In genomic region chr1:156681196-156681595, GRCh38 we compare ENCODE assay signal across 27 cellular contexts. TPM values are rescaled to one million over a fixed set of nuclear protein-coding genes. Genes with fewer than 3 reads are reported as not detected.
"Had no signal": no experiment of that assay in that cellular context is flagged by ENCODE, and none has a peak within 500 bp of the region (broad histone marks: within the 10 kb centered on the region; RNA-seq: fewer than 3 reads in every experiment).

No MANE protein-coding gene starts in this region.

- H3K4me3 ChIP-seq: colonic mucosa, esophagus squamous epithelium, gastrocnemius medialis, heart right ventricle, left ventricle myocardium inferior, lower lobe of right lung, mucosa of descending colon had no signal

- H3K27me3 ChIP-seq: gastrocnemius medialis had no signal

- H3K9me3 ChIP-seq: colonic mucosa, esophagus squamous epithelium, gastrocnemius medialis, heart right ventricle, left ventricle myocardium inferior, lower lobe of right lung, mucosa of descending colon had no signal

- ATAC-seq: effector memory CD8-positive, alpha-beta T cell; esophagus mucosa; gastrocnemius medialis; heart right ventricle; left colon; left lobe of liver; lower lobe of right lung; mucosa of descending colon had no signal

- H3K27ac ChIP-seq: colonic mucosa, epithelial cell of prostate, esophagus squamous epithelium, gastrocnemius medialis, heart right ventricle, left ventricle myocardium inferior, lower lobe of right lung had no signal

- H3K36me3 ChIP-seq: colonic mucosa, esophagus squamous epithelium, gastrocnemius medialis, heart right ventricle, left ventricle myocardium inferior, lower lobe of right lung had no signal

- FAIRE-seq: endometrium, kidney had no signal

- DNase-seq: colonic mucosa; cortex of kidney; effector CD8-positive, alpha-beta T cell; effector memory CD8-positive, alpha-beta T cell; endodermal cell; erythroblast; esophagus squamous epithelium; foreskin fibroblast; foreskin melanocyte; gastrocnemius medialis; glutamatergic neuron; head of caudate nucleus; heart right ventricle; hypothalamus; immature natural killer cell; islet precursor cell; kidney; kidney glomerular epithelial cell; left colon; left ventricle myocardium inferior; lower lobe of right lung; mucosa of descending colon; naive B cell had no signal

RNA-seq across cellular contexts. Expression of gene NES, which starts 4.0 kb away (rescaled TPM):
- polyA plus RNA-seq: immature natural killer cell had no signal

RNA-seq across cellular contexts. Expression of gene CRABP2, which starts 24.2 kb away (rescaled TPM):
- polyA plus RNA-seq: immature natural killer cell had no signal
